Comparison of ENCODE assay signal across 18 cellular contexts in genomic region chr5:87526131-87526530, GRCh38.
DNase-seq lines count a peak whose midpoint lies in the region; ATAC-seq lines count a peak whose summit lies in the region.
"Had no signal": no experiment of that assay in that cellular context is flagged by ENCODE, and none has a peak within 500 bp of the region (broad histone marks: within the 10 kb centered on the region; RNA-seq: fewer than 3 reads in every experiment).

No MANE protein-coding gene starts in this region.

- H2BK12ac ChIP-seq in neuronal stem cell (ENCODE audit: low read length), result no peak overlapping the region

- H3K4me3 ChIP-seq in neuronal stem cell (ENCODE audit: low read length in 2 of 2), result no peak overlapping the region
- H3K4me3 ChIP-seq: BLaER1, Peyer's patch, SJSA1 had no signal

- H3K36me3 ChIP-seq in neuronal stem cell (replicated peaks in 1 of 2; ENCODE audit: control insufficient read depth in 2 of 2, insufficient read depth in 2 of 2, low read length in 2 of 2), result no peaks in the 10 kb centered on the region
- H3K36me3 ChIP-seq: BLaER1, Peyer's patch, SJSA1 had no signal

- no peak overlapping the region for H3K4me2 ChIP-seq in neuronal stem cell (ENCODE audit: insufficient read depth, low read length, poor library complexity, severe bottlenecking)
- H3K4me2 ChIP-seq: BLaER1 had no signal

- H4K91ac ChIP-seq in neuronal stem cell (ENCODE audit: low read depth, low read length, poor library complexity), result no peak overlapping the region

- H2BK5ac ChIP-seq in neuronal stem cell (ENCODE audit: low read length), result no peak overlapping the region

- H3K9ac ChIP-seq in neuronal stem cell (ENCODE audit: low read depth, low read length, poor library complexity), result no peak overlapping the region
- H3K9ac ChIP-seq: BLaER1 had no signal

- H3K23ac ChIP-seq in neuronal stem cell (ENCODE audit: low read depth, low read length, poor library complexity), result no peak overlapping the region

- H3K27me3 ChIP-seq in neuronal stem cell (ENCODE audit: control insufficient read depth in 3 of 3, insufficient read depth in 3 of 3, low read depth in 1 of 3, low read length in 3 of 3), result no peaks in the 10 kb centered on the region
- H3K27me3 ChIP-seq: BLaER1, Peyer's patch, SJSA1 had no signal

- peak; percentile 1 for DNase-seq in LHCN-M2 (ENCODE audit: low read depth)
- peak; percentile 67 for DNase-seq in NCI-H69 (lab: John Stamatoyannopoulos, UW)
- DNase-seq in astrocyte of the hippocampus (ENCODE audit: low read depth, low spot score), result peak; percentile 79
- DNase-seq in neuronal stem cell (ENCODE audit: low spot score), result peak; percentile 31
- DNase-seq in left colon, result no peak
- no peak for DNase-seq in AG08396 (ENCODE audit: low spot score)
- DNase-seq: CD8-positive, alpha-beta memory T cell; H7; Kasumi-1; MV-4-11; NCI-H1436; NCI-H2081; NCI-H2227 treated with DMSO at 0.1 percent for 48 hours; NCI-H748 treated with DMSO at 0.1 percent for 48 hours; Peyer's patch had no signal

- H3K9me3 ChIP-seq in neuronal stem cell (replicated peaks in 1 of 2; ENCODE audit: control insufficient read depth in 2 of 2, insufficient read depth in 1 of 2, low read depth in 1 of 2, low read length in 2 of 2), result no peaks in the 10 kb centered on the region
- H3K9me3 ChIP-seq: BLaER1, Peyer's patch, SJSA1 had no signal

- WGBS in neuronal stem cell (ENCODE audit: extremely low coverage in 2 of 2, insufficient read length in 2 of 2, insufficient replicate concordance in 1 of 2), 2 donors, result no CpG with 5 or more reads among the region's 2 CpGs

- intact Hi-C loops in left colon (cut with DNase I, micrococcal nuclease), result no loop called here

- H3K18ac ChIP-seq in neuronal stem cell (ENCODE audit: low read length), result peak overlapping the region; percentile 20

- no peak overlapping the region for H2AFZ ChIP-seq in neuronal stem cell (ENCODE audit: low read length)

- peaks cover 0 to 6% of the 10 kb centered on the region in 2 donors for H3K4me1 ChIP-seq in neuronal stem cell (ENCODE audit: control insufficient read depth in 2 of 2, insufficient read depth in 1 of 2, low read depth in 1 of 2, low read length in 2 of 2)
- H3K4me1 ChIP-seq: BLaER1, Peyer's patch, SJSA1 had no signal

- no peak overlapping the region for H2BK15ac ChIP-seq in neuronal stem cell (ENCODE audit: low read length)

- no peak overlapping the region for H3K27ac ChIP-seq in neuronal stem cell (replicated peaks; ENCODE audit: low read length)
- H3K27ac ChIP-seq: BLaER1, Peyer's patch, SJSA1 had no signal

- no peak overlapping the region for H4K8ac ChIP-seq in neuronal stem cell (ENCODE audit: low read depth, low read length)

- no peak overlapping the region for H2BK120ac ChIP-seq in neuronal stem cell (ENCODE audit: low read depth, low read length)

- no peak overlapping the region for H3K14ac ChIP-seq in neuronal stem cell (ENCODE audit: low read length)

- H3K79me1 ChIP-seq in neuronal stem cell (ENCODE audit: low read depth, low read length), result no peaks in the 10 kb centered on the region

- H2AK5ac ChIP-seq in neuronal stem cell (ENCODE audit: low read depth, low read length), result no peak overlapping the region

- no peak overlapping the region for H3K4ac ChIP-seq in neuronal stem cell (ENCODE audit: low read length)

- no peak for ATAC-seq in left colon
- ATAC-seq in GM21515 (IDR thresholded peaks at IDR 0.05; ENCODE audit: unreplicated experiment), result no peak

Comparison
In these comparisons a context has a peak if more than half of its experiments do, and no peak if none do; other contexts are left out.
1. DNase-seq: peak in LHCN-M2 (single experiment), NCI-H69 (single experiment), astrocyte of the hippocampus (single experiment) and neuronal stem cell (single experiment); none in left colon (0 of 2) and AG08396 (single experiment).